ENCODE assay signal across 13 cellular contexts in genomic region chr9:87572719-87573118, GRCh38.
"Had no signal": no experiment of that assay in that cellular context is flagged by ENCODE, and none has a peak within 500 bp of the region (broad histone marks: within the 10 kb centered on the region; RNA-seq: fewer than 3 reads in every experiment).

No MANE protein-coding gene starts in this region.

- H3K4me3 Mint-ChIP-seq: activated naive CD8-positive, alpha-beta T cell treated with anti-CD3 and anti-CD28 coated beads for 36 hours; nephron progenitor cell; stimulated activated naive B cell treated with anti-CD40 and anti-IgM and Interleukin-4, amounts not matched to agents 10 μg/mL and 1 μg/mL and 100 μg/mL, for 72 hours; T-cell had no signal

- H3K27ac ChIP-seq: foreskin keratinocyte had no signal

- H3K4me1 Mint-ChIP-seq: activated naive CD8-positive, alpha-beta T cell treated with anti-CD3 and anti-CD28 coated beads for 36 hours; T-cell had no signal

- H3K9me3 Mint-ChIP-seq: activated naive CD8-positive, alpha-beta T cell treated with anti-CD3 and anti-CD28 coated beads for 36 hours; nephron progenitor cell; stimulated activated naive B cell treated with anti-CD40 and anti-IgM and Interleukin-4, amounts not matched to agents 10 μg/mL and 1 μg/mL and 100 μg/mL, for 72 hours; T-cell had no signal

- H3K4me1 ChIP-seq: foreskin keratinocyte had no signal

- H3K36me3 Mint-ChIP-seq: activated naive CD8-positive, alpha-beta T cell treated with anti-CD3 and anti-CD28 coated beads for 36 hours; stimulated activated naive B cell treated with anti-CD40 and anti-IgM and Interleukin-4, amounts not matched to agents 10 μg/mL and 1 μg/mL and 100 μg/mL, for 72 hours; T-cell had no signal

- H3K27me3 Mint-ChIP-seq: activated naive CD8-positive, alpha-beta T cell treated with anti-CD3 and anti-CD28 coated beads for 36 hours; stimulated activated naive B cell treated with anti-CD40 and anti-IgM and Interleukin-4, amounts not matched to agents 10 μg/mL and 1 μg/mL and 100 μg/mL, for 72 hours had no signal

- H3K36me3 ChIP-seq: left lung had no signal

- ATAC-seq: foreskin keratinocyte; left lung; stimulated activated naive B cell treated with anti-CD40 and anti-IgM and Interleukin-4, amounts not matched to agents 10 μg/mL and 1 μg/mL and 100 μg/mL, for 72 hours; T-cell had no signal

- H3K9me3 ChIP-seq: left lung had no signal

- H3K27me3 ChIP-seq: foreskin keratinocyte, left lung had no signal

- H3K27ac Mint-ChIP-seq: activated naive CD8-positive, alpha-beta T cell treated with anti-CD3 and anti-CD28 coated beads for 36 hours; stimulated activated naive B cell treated with anti-CD40 and anti-IgM and Interleukin-4, amounts not matched to agents 10 μg/mL and 1 μg/mL and 100 μg/mL, for 72 hours; T-cell had no signal

- H3K4me3 ChIP-seq: left lung had no signal

- DNase-seq: activated naive CD8-positive, alpha-beta T cell treated with anti-CD3 and anti-CD28 coated beads for 36 hours; activated T-cell treated with anti-CD3 and anti-CD28 coated beads, Interleukin-2, amount 50 U/mL, for 1 hour; effector CD4-positive, alpha-beta T cell; erythroblast; foreskin keratinocyte; hippocampal formation; kidney glomerular epithelial cell; left lung; nephron progenitor cell; stimulated activated CD4-positive, alpha-beta T cell treated with anti-CD3 and anti-CD28 coated beads, Interleukin-2, amount 100 ng/mL, for 48 hours; stimulated activated CD8-positive, alpha-beta memory T cell treated with anti-CD3 and anti-CD28 coated beads, Interleukin-4, amount 100 ng/mL, for 48 hours; stimulated activated naive B cell treated with anti-CD40 and anti-IgM and Interleukin-4, amounts not matched to agents 10 μg/mL and 1 μg/mL and 100 μg/mL, for 72 hours; T-cell had no signal
